In genomic region chr10:53843691-53844362, GRCh38 we compare ENCODE assay signal across 13 cellular contexts.
DNase-seq lines count a peak whose midpoint lies in the region; ATAC-seq, FAIRE-seq and TF ChIP-seq lines count a peak whose summit lies in the region.
"Had no signal": no experiment of that assay in that cellular context is flagged by ENCODE, and none has a peak within 500 bp of the region (broad histone marks: within the 10 kb centered on the region; RNA-seq: fewer than 3 reads in every experiment).

No MANE protein-coding gene starts in this region.

- H3K9ac ChIP-seq in H1 (replicated peaks in 1 of 4; ENCODE audit: extremely low read depth in 1 of 4, low read depth in 3 of 4, low read length in 3 of 4): no peak overlapping the region

- no peak overlapping the region for H2AK5ac ChIP-seq in H1 (ENCODE audit: low read depth, low read length)

- no peak overlapping the region for H3K23ac ChIP-seq in H1 (ENCODE audit: insufficient read length)

- CTCF ChIA-PET in H1 (lab: Charles Lee; ENCODE audit: partially characterized antibody): no interaction called here
- CTCF ChIA-PET in T-cell (lab: Charles Lee): no interaction called here

- peaks cover 24% of the 10 kb centered on the region for H3K36me3 Mint-ChIP-seq in mesothelial cell of epicardium
- H3K36me3 Mint-ChIP-seq in T-cell: no peaks in the 10 kb centered on the region

- H2BK5ac ChIP-seq in H1 (ENCODE audit: low read depth, low read length): no peak overlapping the region

- H2BK12ac ChIP-seq in H1 (ENCODE audit: low read depth, low read length): no peak overlapping the region

- H3K27ac Mint-ChIP-seq in mesothelial cell of epicardium: peak overlapping the region; percentile 84
- no peak overlapping the region for H3K27ac Mint-ChIP-seq in T-cell
- H3K27ac Mint-ChIP-seq: activated T-helper 1 cell treated with anti-CD3 and anti-CD28 coated beads, Interleukin-12 subunit alpha, Interleukin-12 subunit beta, Interleukin-2, Interleukin-4 antibody, amounts not matched to agents 30 ng/mL and 10 ng/mL and 1 ng/mL, durations not matched to agents 14 hours and 24 hours and 36 hours had no signal

- TF ChIP-seq RAD21 in H1 (IDR thresholded peaks at IDR 0.05 in 1 of 2, conservative IDR thresholded peaks at IDR 0.05 in 1 of 2; ENCODE audit: low read depth in 2 of 2, low read length in 2 of 2): no peak

- FAIRE-seq in D721Med (lab: Jason Lieb, UNC): peak; percentile 74
- FAIRE-seq in H1 (lab: Jason Lieb, UNC): no peak

- ATAC-seq in T-cell (replicated peaks in 1 of 4): no peak
- ATAC-seq: left colon had no signal

- no peaks in the 10 kb centered on the region for H3K23me2 ChIP-seq in H1 (ENCODE audit: low read depth, low read length)

- H3K9me3 ChIP-seq in H1 (ENCODE audit: insufficient read depth in 2 of 2, low read depth in 1 of 2, low read length in 1 of 2): no peaks in the 10 kb centered on the region
- H3K9me3 ChIP-seq: neutrophil had no signal

- no peak overlapping the region for H4K91ac ChIP-seq in H1 (replicated peaks; ENCODE audit: insufficient read length, low read length)

- H3K4me1 Mint-ChIP-seq in mesothelial cell of epicardium: peaks cover 38% of the 10 kb centered on the region
- no peaks in the 10 kb centered on the region for H3K4me1 Mint-ChIP-seq in T-cell

- H3K18ac ChIP-seq in H1 (ENCODE audit: extremely low read depth, low read length): no peak overlapping the region

- 50% methylated on average over 1 of the region's 1 CpG; no CpG with 5 or more reads in 1 of the 2 experiments for WGBS in H1 (ENCODE audit: extremely low coverage in 1 of 2, insufficient coverage in 1 of 2, insufficient read length in 1 of 2, insufficient replicate concordance in 2 of 2, low coverage in 1 of 2, low lambda C conversion rate in 2 of 2, missing lambda C conversion rate in 1 of 2), 2 experiments

- no peak overlapping the region for H3K56ac ChIP-seq in H1 (replicated peaks; ENCODE audit: insufficient read length, low read depth, low read length)

- H4K8ac ChIP-seq in H1 (ENCODE audit: extremely low read depth, insufficient read depth, low read length): no peak overlapping the region

- H3K27me3 Mint-ChIP-seq in mesothelial cell of epicardium (ENCODE audit: low read depth): no peaks in the 10 kb centered on the region
- no peaks in the 10 kb centered on the region for H3K27me3 Mint-ChIP-seq in T-cell

- H3K4me3 Mint-ChIP-seq in mesothelial cell of epicardium (no peak overlapping the region), T-cell (no peak overlapping the region)
- H3K4me3 Mint-ChIP-seq: activated T-helper 1 cell treated with anti-CD3 and anti-CD28 coated beads, Interleukin-12 subunit alpha, Interleukin-12 subunit beta, Interleukin-2, Interleukin-4 antibody, amounts not matched to agents 30 ng/mL and 10 ng/mL and 1 ng/mL, durations not matched to agents 14 hours and 24 hours and 36 hours had no signal

- no peak overlapping the region for H3K4me2 ChIP-seq in H1 (ENCODE audit: insufficient read depth in 1 of 2, low read depth in 2 of 2, low read length in 2 of 2)

- no peak overlapping the region for H3K27ac ChIP-seq in H1 (ENCODE audit: low read depth, low read length)
- H3K27ac ChIP-seq: neutrophil had no signal

- no peak overlapping the region for H2BK15ac ChIP-seq in H1 (ENCODE audit: low read length)

- H3K9me3 Mint-ChIP-seq in mesothelial cell of epicardium (peaks cover 19% of the 10 kb centered on the region), T-cell (peaks cover 0 to 20% (median 6%) of the 10 kb centered on the region in 3 donors)
- H3K9me3 Mint-ChIP-seq: activated T-helper 1 cell treated with anti-CD3 and anti-CD28 coated beads, Interleukin-12 subunit alpha, Interleukin-12 subunit beta, Interleukin-2, Interleukin-4 antibody, amounts not matched to agents 30 ng/mL and 10 ng/mL and 1 ng/mL, durations not matched to agents 14 hours and 24 hours and 36 hours had no signal

- no peak for TF ChIP-seq POLR2A in H1 (IDR thresholded peaks at IDR 0.05; ENCODE audit: control extremely low read depth in 1 of 2, low read depth in 2 of 2, low read length in 2 of 2)

- H3K79me2 ChIP-seq in H1 (ENCODE audit: control insufficient read depth in 1 of 2, insufficient read depth in 2 of 2, low read length in 2 of 2): no peaks in the 10 kb centered on the region

- no peak overlapping the region for H3K4me3 ChIP-seq in H1 (ENCODE audit: extremely low read depth in 1 of 4, insufficient read depth in 2 of 4, low read depth in 3 of 4, low read length in 4 of 4)

- no peak for TF ChIP-seq CTCF in D721Med (IDR thresholded peaks at IDR 0.05; ENCODE audit: insufficient read depth, missing control alignments)
- no peak for TF ChIP-seq CTCF in H1 (IDR thresholded peaks at IDR 0.05; ENCODE audit: control extremely low read depth in 1 of 3, insufficient read depth in 1 of 3, low read depth in 1 of 3, low read length in 3 of 3)
- TF ChIP-seq CTCF in mesothelial cell of epicardium (IDR thresholded peaks at IDR 0.05; ENCODE audit: unreplicated experiment): no peak

- no peak overlapping the region for H3K4ac ChIP-seq in H1 (replicated peaks; ENCODE audit: insufficient read length, low read depth, low read length)

- TF ChIP-seq EP300 in H1 (IDR thresholded peaks at IDR 0.05; ENCODE audit: borderline replicate concordance in 1 of 2, low read depth in 2 of 2, low read length in 2 of 2): no peak

- H2BK120ac ChIP-seq in H1 (replicated peaks; ENCODE audit: low read depth, low read length): no peak overlapping the region

- no peaks in the 10 kb centered on the region for H3K27me3 ChIP-seq in H1 (replicated peaks in 1 of 4; ENCODE audit: control insufficient read depth in 3 of 4, extremely low read depth in 1 of 4, insufficient read depth in 3 of 4, low read length in 3 of 4)
- H3K27me3 ChIP-seq: neutrophil had no signal

- no peaks in the 10 kb centered on the region for H3K36me3 ChIP-seq in H1 (ENCODE audit: control insufficient read depth in 2 of 4, insufficient read depth in 4 of 4, low read length in 3 of 4)
- H3K36me3 ChIP-seq: neutrophil had no signal

- H2AFZ ChIP-seq in H1 (ENCODE audit: low read length): peak overlapping the region; percentile 90; the same call in 1 of the 2 replicates

- no peak for DNase-seq in D721Med (ENCODE audit: insufficient read length, low spot score)
- peak; percentile 11 for DNase-seq in NCI-H526 treated with DMSO at 0.1 percent for 48 hours (lab: John Stamatoyannopoulos, UW)
- DNase-seq in H1 (ENCODE audit: low read depth in 1 of 2, low spot score in 2 of 2): no peak
- no peak for DNase-seq in mesothelial cell of epicardium (ENCODE audit: low spot score in 2 of 2, unreplicated experiment in 2 of 2)
- no peak for DNase-seq in SIG-M5 (lab: John Stamatoyannopoulos, UW)
- no peak for DNase-seq in DMS79 treated with DMSO at 0.1 percent for 48 hours (lab: John Stamatoyannopoulos, UW)
- no peak for DNase-seq in NCI-H146 (lab: John Stamatoyannopoulos, UW)
- DNase-seq in T-cell: no peak
- DNase-seq: activated CD4-positive, alpha-beta T cell treated with anti-CD3 and anti-CD28 coated beads, Interleukin-2, amount 50 U/mL, for 1 hour; left colon; NCI-H2107 had no signal

- no peak overlapping the region for H2BK20ac ChIP-seq in H1 (ENCODE audit: low read length)

- H3K4me1 ChIP-seq in H1 (replicated peaks in 1 of 4; ENCODE audit: control insufficient read depth in 3 of 4, insufficient read depth in 4 of 4, low read length in 3 of 4): no peaks in the 10 kb centered on the region

- H4K5ac ChIP-seq in H1 (ENCODE audit: insufficient read length, low read depth, low read length): no peak overlapping the region

- H3K79me1 ChIP-seq in H1 (ENCODE audit: low read depth, low read length): no peaks in the 10 kb centered on the region

- no peaks in the 10 kb centered on the region for H4K20me1 ChIP-seq in H1 (replicated peaks in 1 of 2; ENCODE audit: control insufficient read depth in 1 of 2, insufficient read depth in 2 of 2, low read length in 2 of 2)

- H3K14ac ChIP-seq in H1 (ENCODE audit: insufficient read length): no peak overlapping the region

- POLR2A ChIA-PET in H1 (lab: Charles Lee; ENCODE audit: partially characterized antibody) (no interaction called here), T-cell (lab: Charles Lee) (no interaction called here)

TF ChIP-seq in H1, 55 proteins besides CTCF, POLR2A, EP300 and RAD21:
- TF ChIP-seq ATF2 (IDR thresholded peaks at IDR 0.05; ENCODE audit: low read length): no peak
- TF ChIP-seq SP4 (IDR thresholded peaks at IDR 0.05; ENCODE audit: low read length): no peak
- TF ChIP-seq CBX5 (IDR thresholded peaks at IDR 0.05; ENCODE audit: low read depth, low read length): no peak
